Comparison of ENCODE assay signal across 3 cellular contexts in the genomic region with DNA sequence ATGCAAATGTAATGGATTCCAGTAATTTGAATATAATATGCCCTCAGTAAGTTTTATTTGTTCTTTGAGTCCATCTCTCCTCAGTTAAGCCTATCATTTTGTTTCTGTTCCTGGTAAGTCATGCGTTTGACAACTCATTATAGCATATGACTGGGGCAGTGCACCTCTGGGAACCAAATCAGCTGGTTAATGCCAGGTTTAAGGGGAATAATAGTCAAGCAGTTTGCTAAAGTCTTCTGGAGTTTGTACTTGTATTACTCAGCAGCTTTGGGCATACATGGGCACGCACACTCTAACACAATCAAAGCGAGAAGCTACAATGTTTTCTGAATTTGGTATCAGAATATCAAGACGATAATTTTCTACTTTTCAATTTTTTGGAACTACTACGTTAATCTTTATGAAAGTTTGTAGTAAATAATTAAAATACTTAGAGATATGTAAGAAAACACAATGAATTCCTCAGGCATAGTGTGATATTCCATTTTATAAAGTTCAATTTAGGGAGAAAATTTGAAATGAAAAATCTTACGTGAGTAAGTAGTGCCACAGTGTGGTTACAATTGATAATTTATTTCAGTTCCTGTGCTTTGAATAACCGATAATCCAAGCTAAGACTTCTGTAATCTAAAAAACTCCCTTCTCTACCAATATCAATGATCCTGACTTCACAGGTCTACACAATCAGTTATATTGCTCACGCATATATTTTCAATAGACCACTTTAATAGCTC.
A peak's percentile ranks its signal among the peaks of the same experiment; 100 is the strongest.
TF ChIP-seq lines count a peak whose summit lies in the region.

No MANE protein-coding gene starts in this region.

TF ChIP-seq in IMR-90, 13 proteins besides CTCF, POLR2A, EP300 and RAD21:
- TF ChIP-seq FOS (IDR thresholded peaks at IDR 0.05; ENCODE audit: low read depth, low read length), result no peak
- TF ChIP-seq SMC3 (IDR thresholded peaks at IDR 0.05; ENCODE audit: low read depth, low read length), result peak; percentile 66; the same call in 1 of the 2 replicates

TF ChIP-seq in liver, 16 proteins besides CTCF, POLR2A, EP300 and RAD21:
- TF ChIP-seq TAF1 (conservative IDR thresholded peaks at IDR 0.05) (no peak), GABPA (IDR thresholded peaks at IDR 0.05 in 1 of 2, conservative IDR thresholded peaks at IDR 0.05 in 1 of 2) (no peak), FOXA1 (IDR thresholded peaks at IDR 0.05) (no peak), HNF4G (IDR thresholded peaks at IDR 0.05) (no peak), RXRA (IDR thresholded peaks at IDR 0.05) (no peak), EGR1 (IDR thresholded peaks at IDR 0.05; ENCODE audit: low read depth in 2 of 2) (no peak), JUND (IDR thresholded peaks at IDR 0.05) (no peak), HNF4A (conservative IDR thresholded peaks at IDR 0.05) (no peak), SP1 (IDR thresholded peaks at IDR 0.05) (no peak), FOXA2 (IDR thresholded peaks at IDR 0.05) (no peak), YY1 (IDR thresholded peaks at IDR 0.05) (no peak)
- TF ChIP-seq, protein P1, sequence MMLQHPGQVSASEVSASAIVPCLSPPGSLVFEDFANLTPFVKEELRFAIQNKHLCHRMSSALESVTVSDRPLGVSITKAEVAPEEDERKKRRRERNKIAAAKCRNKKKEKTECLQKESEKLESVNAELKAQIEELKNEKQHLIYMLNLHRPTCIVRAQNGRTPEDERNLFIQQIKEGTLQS (IDR thresholded peaks at IDR 0.05), result no peak
- TF ChIP-seq, protein P2, sequence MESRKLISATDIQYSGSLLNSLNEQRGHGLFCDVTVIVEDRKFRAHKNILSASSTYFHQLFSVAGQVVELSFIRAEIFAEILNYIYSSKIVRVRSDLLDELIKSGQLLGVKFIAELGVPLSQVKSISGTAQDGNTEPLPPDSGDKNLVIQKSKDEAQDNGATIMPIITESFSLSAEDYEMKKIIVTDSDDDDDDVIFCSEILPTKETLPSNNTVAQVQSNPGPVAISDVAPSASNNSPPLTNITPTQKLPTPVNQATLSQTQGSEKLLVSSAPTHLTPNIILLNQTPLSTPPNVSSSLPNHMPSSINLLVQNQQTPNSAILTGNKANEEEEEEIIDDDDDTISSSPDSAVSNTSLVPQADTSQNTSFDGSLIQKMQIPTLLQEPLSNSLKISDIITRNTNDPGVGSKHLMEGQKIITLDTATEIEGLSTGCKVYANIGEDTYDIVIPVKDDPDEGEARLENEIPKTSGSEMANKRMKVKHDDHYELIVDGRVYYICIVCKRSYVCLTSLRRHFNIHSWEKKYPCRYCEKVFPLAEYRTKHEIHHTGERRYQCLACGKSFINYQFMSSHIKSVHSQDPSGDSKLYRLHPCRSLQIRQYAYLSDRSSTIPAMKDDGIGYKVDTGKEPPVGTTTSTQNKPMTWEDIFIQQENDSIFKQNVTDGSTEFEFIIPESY (IDR thresholded peaks at IDR 0.05), result no peak
- TF ChIP-seq, protein P3, sequence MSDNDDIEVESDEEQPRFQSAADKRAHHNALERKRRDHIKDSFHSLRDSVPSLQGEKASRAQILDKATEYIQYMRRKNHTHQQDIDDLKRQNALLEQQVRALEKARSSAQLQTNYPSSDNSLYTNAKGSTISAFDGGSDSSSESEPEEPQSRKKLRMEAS (IDR thresholded peaks at IDR 0.05), result no peak
- TF ChIP-seq, protein P4, sequence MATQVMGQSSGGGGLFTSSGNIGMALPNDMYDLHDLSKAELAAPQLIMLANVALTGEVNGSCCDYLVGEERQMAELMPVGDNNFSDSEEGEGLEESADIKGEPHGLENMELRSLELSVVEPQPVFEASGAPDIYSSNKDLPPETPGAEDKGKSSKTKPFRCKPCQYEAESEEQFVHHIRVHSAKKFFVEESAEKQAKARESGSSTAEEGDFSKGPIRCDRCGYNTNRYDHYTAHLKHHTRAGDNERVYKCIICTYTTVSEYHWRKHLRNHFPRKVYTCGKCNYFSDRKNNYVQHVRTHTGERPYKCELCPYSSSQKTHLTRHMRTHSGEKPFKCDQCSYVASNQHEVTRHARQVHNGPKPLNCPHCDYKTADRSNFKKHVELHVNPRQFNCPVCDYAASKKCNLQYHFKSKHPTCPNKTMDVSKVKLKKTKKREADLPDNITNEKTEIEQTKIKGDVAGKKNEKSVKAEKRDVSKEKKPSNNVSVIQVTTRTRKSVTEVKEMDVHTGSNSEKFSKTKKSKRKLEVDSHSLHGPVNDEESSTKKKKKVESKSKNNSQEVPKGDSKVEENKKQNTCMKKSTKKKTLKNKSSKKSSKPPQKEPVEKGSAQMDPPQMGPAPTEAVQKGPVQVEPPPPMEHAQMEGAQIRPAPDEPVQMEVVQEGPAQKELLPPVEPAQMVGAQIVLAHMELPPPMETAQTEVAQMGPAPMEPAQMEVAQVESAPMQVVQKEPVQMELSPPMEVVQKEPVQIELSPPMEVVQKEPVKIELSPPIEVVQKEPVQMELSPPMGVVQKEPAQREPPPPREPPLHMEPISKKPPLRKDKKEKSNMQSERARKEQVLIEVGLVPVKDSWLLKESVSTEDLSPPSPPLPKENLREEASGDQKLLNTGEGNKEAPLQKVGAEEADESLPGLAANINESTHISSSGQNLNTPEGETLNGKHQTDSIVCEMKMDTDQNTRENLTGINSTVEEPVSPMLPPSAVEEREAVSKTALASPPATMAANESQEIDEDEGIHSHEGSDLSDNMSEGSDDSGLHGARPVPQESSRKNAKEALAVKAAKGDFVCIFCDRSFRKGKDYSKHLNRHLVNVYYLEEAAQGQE (IDR thresholded peaks at IDR 0.05), result no peak

TF ChIP-seq in WTC11, 78 proteins besides CTCF, POLR2A, EP300 and RAD21 (continued from another document):
- TF ChIP-seq, protein P3 (CRISPR knock-in tag; IDR thresholded peaks at IDR 0.05), result no peak
- TF ChIP-seq, protein P5, sequence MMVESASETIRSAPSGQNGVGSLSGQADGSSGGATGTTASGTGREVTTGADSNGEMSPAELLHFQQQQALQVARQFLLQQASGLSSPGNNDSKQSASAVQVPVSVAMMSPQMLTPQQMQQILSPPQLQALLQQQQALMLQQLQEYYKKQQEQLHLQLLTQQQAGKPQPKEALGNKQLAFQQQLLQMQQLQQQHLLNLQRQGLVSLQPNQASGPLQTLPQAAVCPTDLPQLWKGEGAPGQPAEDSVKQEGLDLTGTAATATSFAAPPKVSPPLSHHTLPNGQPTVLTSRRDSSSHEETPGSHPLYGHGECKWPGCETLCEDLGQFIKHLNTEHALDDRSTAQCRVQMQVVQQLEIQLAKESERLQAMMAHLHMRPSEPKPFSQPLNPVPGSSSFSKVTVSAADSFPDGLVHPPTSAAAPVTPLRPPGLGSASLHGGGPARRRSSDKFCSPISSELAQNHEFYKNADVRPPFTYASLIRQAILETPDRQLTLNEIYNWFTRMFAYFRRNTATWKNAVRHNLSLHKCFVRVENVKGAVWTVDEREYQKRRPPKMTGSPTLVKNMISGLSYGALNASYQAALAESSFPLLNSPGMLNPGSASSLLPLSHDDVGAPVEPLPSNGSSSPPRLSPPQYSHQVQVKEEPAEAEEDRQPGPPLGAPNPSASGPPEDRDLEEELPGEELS (CRISPR knock-in tag; IDR thresholded peaks at IDR 0.05), result no peak
- TF ChIP-seq GTF2I (CRISPR knock-in tag; conservative IDR thresholded peaks at IDR 0.05) (no peak), TP53 (CRISPR knock-in tag; IDR thresholded peaks at IDR 0.05) (no peak), NR2C2 (CRISPR knock-in tag; IDR thresholded peaks at IDR 0.05) (no peak), ESRRA (CRISPR knock-in tag; IDR thresholded peaks at IDR 0.05; ENCODE audit: borderline replicate concordance) (no peak), FOXJ3 (CRISPR knock-in tag; IDR thresholded peaks at IDR 0.05; ENCODE audit: borderline replicate concordance) (no peak), OVOL2 (CRISPR knock-in tag; IDR thresholded peaks at IDR 0.05; ENCODE audit: borderline replicate concordance) (no peak), SOX15 (CRISPR knock-in tag; IDR thresholded peaks at IDR 0.05) (no peak), JAZF1 (CRISPR knock-in tag; IDR thresholded peaks at IDR 0.05) (no peak)
- TF ChIP-seq, protein P6, sequence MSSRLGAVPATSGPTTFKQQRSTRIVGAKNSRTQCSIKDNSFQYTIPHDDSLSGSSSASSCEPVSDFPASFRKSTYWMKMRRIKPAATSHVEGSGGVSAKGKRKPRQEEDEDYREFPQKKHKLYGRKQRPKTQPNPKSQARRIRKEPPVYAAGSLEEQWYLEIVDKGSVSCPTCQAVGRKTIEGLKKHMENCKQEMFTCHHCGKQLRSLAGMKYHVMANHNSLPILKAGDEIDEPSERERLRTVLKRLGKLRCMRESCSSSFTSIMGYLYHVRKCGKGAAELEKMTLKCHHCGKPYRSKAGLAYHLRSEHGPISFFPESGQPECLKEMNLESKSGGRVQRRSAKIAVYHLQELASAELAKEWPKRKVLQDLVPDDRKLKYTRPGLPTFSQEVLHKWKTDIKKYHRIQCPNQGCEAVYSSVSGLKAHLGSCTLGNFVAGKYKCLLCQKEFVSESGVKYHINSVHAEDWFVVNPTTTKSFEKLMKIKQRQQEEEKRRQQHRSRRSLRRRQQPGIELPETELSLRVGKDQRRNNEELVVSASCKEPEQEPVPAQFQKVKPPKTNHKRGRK (CRISPR knock-in tag; IDR thresholded peaks at IDR 0.05; ENCODE audit: borderline replicate concordance), result no peak
